1 cellular context compared by ENCODE assay signal in the genomic region with DNA sequence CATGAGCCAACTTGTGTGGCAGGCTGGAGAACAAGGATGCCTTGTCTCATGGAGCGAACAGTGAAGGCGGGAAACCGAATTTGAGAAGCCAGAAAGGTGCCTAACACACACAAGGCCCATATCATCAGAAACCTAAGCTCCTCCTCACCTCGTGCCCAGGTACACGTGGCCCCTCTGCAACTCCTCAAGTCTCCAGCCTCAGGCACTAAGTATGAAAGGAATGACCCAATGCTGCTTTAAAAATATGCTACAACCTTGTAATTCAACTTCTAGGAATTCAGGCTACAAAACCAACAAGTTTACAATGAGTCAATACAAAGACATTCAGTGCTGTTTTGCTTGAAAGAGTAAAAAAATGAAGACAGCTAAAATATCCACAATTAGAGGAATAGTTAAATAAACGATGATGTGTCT.
TF ChIP-seq lines count a peak whose summit lies in the region.

No MANE protein-coding gene starts in this region.

TF ChIP-seq in H1, 55 proteins besides CTCF, POLR2A, EP300 and RAD21 (continued from another document):
- TF ChIP-seq E2F6 (IDR thresholded peaks at IDR 0.05) = peak; percentile 93
